Comparison of ENCODE assay signal across 17 cellular contexts in the genomic region with DNA sequence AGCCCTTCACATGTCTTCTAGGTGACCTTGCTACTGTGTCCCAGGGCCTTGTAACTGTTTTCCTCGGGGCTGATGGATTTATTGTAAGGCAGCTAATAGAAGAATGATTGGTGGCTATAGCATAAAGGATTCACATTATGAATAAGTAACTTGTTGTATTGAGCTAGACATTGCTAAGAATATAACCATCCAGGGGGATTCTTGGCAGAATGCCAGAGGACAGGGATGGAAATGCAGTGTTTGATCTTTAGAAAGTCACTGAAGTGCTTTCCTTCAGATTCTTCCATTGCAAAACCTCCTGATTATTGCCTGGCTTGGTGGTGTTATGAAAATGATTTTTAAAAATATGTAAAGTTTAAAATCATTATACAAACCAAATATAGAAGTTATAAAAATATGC. TPM values are rescaled to one million over a fixed set of nuclear protein-coding genes. Genes with fewer than 3 reads are reported as not detected.
A peak's percentile ranks its signal among the peaks of the same experiment; 100 is the strongest.
DNase-seq lines count a peak whose midpoint lies in the region; ATAC-seq and TF ChIP-seq lines count a peak whose summit lies in the region.
"Had no signal": no experiment of that assay in that cellular context is flagged by ENCODE, and none has a peak within 500 bp of the region (broad histone marks: within the 10 kb centered on the region; RNA-seq: fewer than 3 reads in every experiment).

No MANE protein-coding gene starts in this region.

- peaks cover 35% of the 10 kb centered on the region for H3K4me1 Mint-ChIP-seq in nephron
- no peaks in the 10 kb centered on the region for H3K4me1 Mint-ChIP-seq in CD14-positive monocyte

- TF ChIP-seq EP300 in Ishikawa (IDR thresholded peaks at IDR 0.05; ENCODE audit: borderline replicate concordance): no peak

- DNase-seq in NCI-H345 (lab: John Stamatoyannopoulos, UW): peak; percentile 3
- DNase-seq in NCI-H345 treated with DMSO at 0.1 percent for 48 hours (lab: John Stamatoyannopoulos, UW; ENCODE audit: unreplicated experiment): no peak
- DNase-seq in NCI-H2227 treated with DMSO at 0.1 percent for 48 hours (lab: John Stamatoyannopoulos, UW): peak; percentile 37
- no peak for DNase-seq in left colon
- no peak for DNase-seq in CD14-positive monocyte (ENCODE audit: low spot score)
- DNase-seq in OCI-M2 (lab: John Stamatoyannopoulos, UW; ENCODE audit: unreplicated experiment): no peak
- DNase-seq: 8988T; CD8-positive, alpha-beta T cell; COR-L47; DMS153; DMS79; GDM1; GOT3; H7 had no signal

- H3K36me3 Mint-ChIP-seq in nephron (ENCODE audit: low read depth) (peaks cover 13% of the 10 kb centered on the region), CD14-positive monocyte (no peaks in the 10 kb centered on the region)
- H3K36me3 Mint-ChIP-seq: CD8-positive, alpha-beta T cell had no signal

- H3K27ac Mint-ChIP-seq in nephron (peak overlapping the region; percentile 66 to 78 (median 70)), CD14-positive monocyte (no peak overlapping the region)
- H3K27ac Mint-ChIP-seq: CD8-positive, alpha-beta T cell had no signal

- H3K27me3 Mint-ChIP-seq in nephron (ENCODE audit: low read depth) (no peaks in the 10 kb centered on the region), CD14-positive monocyte (ENCODE audit: low read depth in 3 of 3) (peaks cover 3 to 5% (median 4%) of the 10 kb centered on the region in 3 donors)

- intact Hi-C loops in left colon (cut with DNase I, micrococcal nuclease) (no loop called here), CD14-positive monocyte (cut with micrococcal nuclease) (no loop called here)

- no peaks in the 10 kb centered on the region for H3K9me3 Mint-ChIP-seq in nephron
- H3K9me3 Mint-ChIP-seq in CD14-positive monocyte: peaks cover 0 to 2% (median 0%) of the 10 kb centered on the region in 7 donors
- H3K9me3 Mint-ChIP-seq: CD8-positive, alpha-beta T cell had no signal

- no peak for TF ChIP-seq RAD21 in Ishikawa (IDR thresholded peaks at IDR 0.05; ENCODE audit: low read depth)

- ATAC-seq in left colon: no peak
- ATAC-seq: CD8-positive, alpha-beta T cell; HCT116 had no signal

- no peak overlapping the region for H3K4me3 Mint-ChIP-seq in nephron
- H3K4me3 Mint-ChIP-seq in CD14-positive monocyte: no peak overlapping the region
- H3K4me3 Mint-ChIP-seq: CD8-positive, alpha-beta T cell had no signal

- no peak for TF ChIP-seq CTCF in nephron (IDR thresholded peaks at IDR 0.05; ENCODE audit: unreplicated experiment in 3 of 3)
- TF ChIP-seq CTCF in CD14-positive monocyte (IDR thresholded peaks at IDR 0.05): no peak

TF ChIP-seq in Ishikawa, 13 proteins besides CTCF, POLR2A, EP300 and RAD21:
- TF ChIP-seq, protein P1, sequence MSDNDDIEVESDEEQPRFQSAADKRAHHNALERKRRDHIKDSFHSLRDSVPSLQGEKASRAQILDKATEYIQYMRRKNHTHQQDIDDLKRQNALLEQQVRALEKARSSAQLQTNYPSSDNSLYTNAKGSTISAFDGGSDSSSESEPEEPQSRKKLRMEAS (IDR thresholded peaks at IDR 0.05): no peak
- peak; percentile 40 for TF ChIP-seq NFIC (IDR thresholded peaks at IDR 0.05)

RNA-seq across cellular contexts. Expression of a gene that starts 55.0 kb away (rescaled TPM):
- 10 to 100 TPM; 29.3 to 30.9 TPM for total RNA-seq in left colon
- polyA plus RNA-seq in CD14-positive monocyte: under 1 TPM; 0.02 to 0.08 TPM

Comparison
In these comparisons a context has a peak if more than half of its experiments do, and no peak if none do; other contexts are left out.
1. DNase-seq: peak in NCI-H345 (single experiment) and NCI-H2227 treated with DMSO at 0.1 percent for 48 hours (single experiment); none in NCI-H345 treated with DMSO at 0.1 percent for 48 hours (single experiment), left colon (0 of 2), CD14-positive monocyte (single experiment) and OCI-M2 (single experiment).
2. H3K27ac Mint-ChIP-seq: peak in nephron (3 of 3); none in CD14-positive monocyte (0 of 7).